ENCODE assay signal across 9 cellular contexts in the genomic region with DNA sequence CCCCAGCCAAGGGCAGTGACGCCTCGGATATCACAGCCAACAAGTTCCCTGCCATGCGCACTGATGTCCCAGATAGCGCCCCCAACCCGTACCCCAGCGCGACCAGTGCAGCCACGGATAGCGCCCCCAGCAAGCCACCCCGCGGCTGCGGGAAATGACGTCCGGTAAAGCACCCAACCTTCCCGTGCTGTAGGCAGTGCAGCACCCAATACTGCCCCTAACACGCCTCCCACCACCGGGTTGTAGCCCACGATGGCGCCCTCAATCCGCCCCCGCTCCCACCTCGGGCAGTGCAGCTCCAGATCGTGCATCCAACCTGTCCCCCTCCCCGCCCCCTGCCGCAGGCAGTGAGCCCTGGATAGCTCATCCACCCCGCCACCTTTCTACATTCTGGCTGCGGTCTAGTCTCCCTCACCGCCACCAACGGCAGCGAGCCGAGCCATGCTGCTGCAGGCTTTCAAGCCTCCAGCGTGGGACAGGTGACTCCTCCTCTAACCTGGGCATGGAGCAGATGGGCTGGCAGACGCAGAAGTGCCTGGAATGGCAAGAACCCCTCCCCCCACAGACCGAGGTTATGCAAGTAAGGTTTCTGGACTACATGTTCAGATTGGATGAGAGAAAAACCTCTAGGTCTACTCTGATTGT. TPM values are rescaled to one million over a fixed set of nuclear protein-coding genes. Genes with fewer than 3 reads are reported as not detected.
DNase-seq lines count a peak whose midpoint lies in the region; ATAC-seq and TF ChIP-seq lines count a peak whose summit lies in the region.
"Had no signal": no experiment of that assay in that cellular context is flagged by ENCODE, and none has a peak within 500 bp of the region (broad histone marks: within the 10 kb centered on the region; RNA-seq: fewer than 3 reads in every experiment).

No MANE protein-coding gene starts in this region.

- H3K36me3 ChIP-seq in right lobe of liver, result no peaks in the 10 kb centered on the region

- H3K27ac ChIP-seq in right lobe of liver, result peak overlapping the region in 2 of 3 donors; percentile 24 to 47

- peaks cover 0 to 5% (median 2%) of the 10 kb centered on the region in 4 donors for H3K4me1 ChIP-seq in right lobe of liver

- H3K4me1 Mint-ChIP-seq in CD14-positive monocyte, result peaks cover 48% of the 10 kb centered on the region

- H3K27me3 Mint-ChIP-seq in CD14-positive monocyte (ENCODE audit: low read depth in 3 of 3), result peaks cover 26 to 55% (median 44%) of the 10 kb centered on the region in 3 donors

- WGBS in right lobe of liver (ENCODE audit: insufficient coverage, low coverage, low lambda C conversion rate, missing lambda C conversion rate), result 49% methylated on average over 19 of the region's 34 CpGs

- intact Hi-C loops in CD14-positive monocyte (cut with micrococcal nuclease), result loop anchor here (5.0 kb wide), 2 partner anchors 58 to 63 kb away; no protein-coding TSS in a partner anchor
- intact Hi-C loops in right lobe of liver (cut with DNase I), result loop anchor here (5.0 to 10.0 kb wide), 2 partner anchors 60 to 63 kb away; no protein-coding TSS in a partner anchor

- TF ChIP-seq POLR2A in right lobe of liver (IDR thresholded peaks at IDR 0.05), result no peak

- no peak for TF ChIP-seq CTCF in CD14-positive monocyte (IDR thresholded peaks at IDR 0.05)
- TF ChIP-seq CTCF in LNCaP clone FGC (IDR thresholded peaks at IDR 0.05; ENCODE audit: control insufficient read depth, extremely low read depth, insufficient read depth), result peak; percentile 28
- no peak for TF ChIP-seq CTCF in right lobe of liver (IDR thresholded peaks at IDR 0.05)

- H3K9me3 Mint-ChIP-seq in CD14-positive monocyte, result peaks cover 0 to 8% (median 2%) of the 10 kb centered on the region in 7 donors
- H3K9me3 Mint-ChIP-seq in activated naive CD4-positive, alpha-beta T cell treated with anti-CD3 and anti-CD28 coated beads, Interleukin-2, amount 50 U/mL, for 72 hours, result no peaks in the 10 kb centered on the region

- H3K4me3 ChIP-seq in LNCaP clone FGC (ENCODE audit: low read depth, low read length), result peak overlapping the region; percentile 68
- peak overlapping the region in 1 of 3 donors; percentile 32 for H3K4me3 ChIP-seq in right lobe of liver

- H3K9me3 ChIP-seq in right lobe of liver, result no peaks in the 10 kb centered on the region

- DNase-seq in CD14-positive monocyte (ENCODE audit: low spot score), result no peak
- DNase-seq in LNCaP clone FGC (ENCODE audit: low read depth), result no peak
- DNase-seq in activated naive CD4-positive, alpha-beta T cell treated with anti-CD3 and anti-CD28 coated beads, Interleukin-2, amount 50 U/mL, for 72 hours (ENCODE audit: low spot score in 2 of 2), result no peak
- DNase-seq in right lobe of liver, result peak in 2 of 3 donors; percentile 52 to 66
- DNase-seq in NCI-H2081 (lab: John Stamatoyannopoulos, UW), result no peak
- DNase-seq: Kasumi-1 had no signal

- ATAC-seq in activated naive CD4-positive, alpha-beta T cell treated with anti-CD3 and anti-CD28 coated beads, Interleukin-2, amount 50 U/mL, for 72 hours, result peak; percentile 46 to 50
- ATAC-seq in right lobe of liver, result peak in 3 of 4 donors; percentile 34 to 47 (median 38)
- ATAC-seq in HG03521 (IDR thresholded peaks at IDR 0.05; ENCODE audit: unreplicated experiment), result no peak
- no peak for ATAC-seq in HG03135 (IDR thresholded peaks at IDR 0.05; ENCODE audit: unreplicated experiment)
- no peak for ATAC-seq in GM21381 (IDR thresholded peaks at IDR 0.05; ENCODE audit: unreplicated experiment)

- peaks cover 0 to 5% of the 10 kb centered on the region in 2 donors for H3K36me3 Mint-ChIP-seq in CD14-positive monocyte
- no peaks in the 10 kb centered on the region for H3K36me3 Mint-ChIP-seq in activated naive CD4-positive, alpha-beta T cell treated with anti-CD3 and anti-CD28 coated beads, Interleukin-2, amount 50 U/mL, for 72 hours

- peak overlapping the region; percentile 64 to 81 for H3K4me3 Mint-ChIP-seq in CD14-positive monocyte

- no peaks in the 10 kb centered on the region for H3K27me3 ChIP-seq in right lobe of liver

- H3K27ac Mint-ChIP-seq in CD14-positive monocyte, result no peak overlapping the region
- H3K27ac Mint-ChIP-seq in activated naive CD4-positive, alpha-beta T cell treated with anti-CD3 and anti-CD28 coated beads, Interleukin-2, amount 50 U/mL, for 72 hours, result peak overlapping the region in 1 of 2 donors; percentile 55

RNA-seq across cellular contexts. Expression of a gene that starts 0.5 kb away (rescaled TPM):
- polyA plus RNA-seq in CD14-positive monocyte, result under 1 TPM; 0.36 to 0.94 TPM
- under 1 TPM in 1 of 2 donors, not detected in 1; 0.29 TPM for total RNA-seq in activated naive CD4-positive, alpha-beta T cell treated with anti-CD3 and anti-CD28 coated beads, Interleukin-2, amount 50 U/mL, for 72 hours
- total RNA-seq in right lobe of liver, result under 1 TPM in 1 of 6 experiments, not detected in 5; 0.15 TPM

RNA-seq across cellular contexts. Expression of a gene that starts 45.2 kb away (rescaled TPM):
- under 1 TPM; 0.28 to 0.65 TPM for polyA plus RNA-seq in CD14-positive monocyte
- total RNA-seq in activated naive CD4-positive, alpha-beta T cell treated with anti-CD3 and anti-CD28 coated beads, Interleukin-2, amount 50 U/mL, for 72 hours, result not detected
- not detected for total RNA-seq in right lobe of liver

RNA-seq across cellular contexts. Expression of a gene that starts 50.8 kb away (rescaled TPM):
- polyA plus RNA-seq in CD14-positive monocyte, result not detected
- total RNA-seq in activated naive CD4-positive, alpha-beta T cell treated with anti-CD3 and anti-CD28 coated beads, Interleukin-2, amount 50 U/mL, for 72 hours, result not detected
- total RNA-seq in right lobe of liver, result under 1 TPM in 4 of 6 experiments, not detected in 2; 0.11 to 0.20 (median 0.16) TPM

Comparison
In these comparisons a context has a peak if more than half of its experiments do, and no peak if none do; other contexts are left out.
1. DNase-seq: peak in right lobe of liver (2 of 3); none in CD14-positive monocyte (single experiment), LNCaP clone FGC (single experiment), activated naive CD4-positive, alpha-beta T cell treated with anti-CD3 and anti-CD28 coated beads, Interleukin-2, amount 50 U/mL, for 72 hours (0 of 2) and NCI-H2081 (0 of 2).
2. ATAC-seq: peak in activated naive CD4-positive, alpha-beta T cell treated with anti-CD3 and anti-CD28 coated beads, Interleukin-2, amount 50 U/mL, for 72 hours (2 of 2) and right lobe of liver (3 of 4); none in HG03521 (single experiment), HG03135 (single experiment) and GM21381 (single experiment).